23 cellular contexts compared by ENCODE assay signal in genomic region chr6:151813858-151814257, GRCh38. TPM values are rescaled to one million over a fixed set of nuclear protein-coding genes. Genes with fewer than 3 reads are reported as not detected.
"Had no signal": no experiment of that assay in that cellular context is flagged by ENCODE, and none has a peak within 500 bp of the region (broad histone marks: within the 10 kb centered on the region; RNA-seq: fewer than 3 reads in every experiment).

No MANE protein-coding gene starts in this region.

- H3K9me3 ChIP-seq: SK-N-SH had no signal

- DNase-seq: KG1, MM.1S, NCI-H1092, NCI-H1105 treated with DMSO at 0.1 percent for 48 hours, NCI-H1417 treated with DMSO at 0.1 percent for 48 hours, NCI-H146, NCI-H1694 treated with DMSO at 0.1 percent for 48 hours, NCI-H1930, NCI-H2081, NCI-H2171, NCI-H226, NCI-H446, NCI-H510A, NCI-H524 treated with DMSO at 0.1 percent for 48 hours, NCI-H69, NCI-H774, OCI-M1, SHP77, SK-N-SH, SW 1271, T-cell had no signal

- ATAC-seq: T-cell had no signal

- H3K27ac ChIP-seq: RWPE1 had no signal

RNA-seq across cellular contexts. Expression of gene ESR1, which starts 6.4 kb away (rescaled TPM):
- total RNA-seq: HT-29 had no signal
